9 cellular contexts compared by ENCODE assay signal in the genomic region with DNA sequence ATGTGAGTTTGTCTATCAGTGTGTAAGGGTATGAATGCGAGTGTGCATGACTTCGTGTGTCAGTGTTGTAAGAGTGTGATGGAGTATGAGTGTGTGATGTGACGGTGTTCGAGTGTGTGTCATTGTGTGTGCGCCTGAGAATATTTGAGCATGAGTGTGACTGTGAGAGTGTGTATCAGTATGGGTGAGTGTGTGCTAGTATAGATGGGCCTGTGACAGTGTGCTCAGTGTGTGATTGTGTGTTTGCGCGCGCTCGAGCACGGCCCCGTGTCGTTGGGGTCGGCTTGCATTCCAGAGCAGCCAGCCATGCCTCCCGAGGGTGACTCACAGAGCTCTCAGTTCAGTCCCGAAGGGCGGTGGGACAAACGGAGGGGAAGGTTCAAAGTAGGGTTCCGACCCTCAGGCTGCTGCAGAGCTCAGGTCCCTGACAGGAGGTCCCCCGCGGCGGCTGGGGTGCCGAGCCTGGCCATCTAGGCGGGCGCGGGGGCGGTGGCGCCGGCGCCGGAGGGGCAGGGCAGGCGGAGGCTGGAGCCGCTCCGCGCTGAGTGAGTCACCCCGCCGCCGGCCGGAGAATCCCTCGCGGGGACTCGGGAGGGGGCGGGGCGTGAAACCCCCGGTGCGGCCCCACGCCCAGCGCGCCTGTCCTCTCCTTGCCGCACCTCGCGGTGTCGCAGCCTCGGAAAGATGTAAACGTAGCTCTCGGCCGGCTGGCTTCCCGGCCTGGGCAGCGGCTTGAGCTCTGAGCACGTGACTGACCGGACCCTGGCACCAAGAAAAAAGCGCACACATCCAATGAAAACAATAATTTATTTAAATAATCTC. TPM values are rescaled to one million over a fixed set of nuclear protein-coding genes. Genes with fewer than 3 reads are reported as not detected.
DNase-seq lines count a peak whose midpoint lies in the region; ATAC-seq and TF ChIP-seq lines count a peak whose summit lies in the region.
"Had no signal": no experiment of that assay in that cellular context is flagged by ENCODE, and none has a peak within 500 bp of the region (broad histone marks: within the 10 kb centered on the region; RNA-seq: fewer than 3 reads in every experiment).

No MANE protein-coding gene starts in this region.

- intact Hi-C loops in heart left ventricle (cut with DNase I) = no loop called here
- intact Hi-C loops in cardiac septum (cut with DNase I) = no loop called here

- peaks cover 91 to 100% (median 100%) of the 10 kb centered on the region in 9 donors for H3K27me3 ChIP-seq in heart left ventricle
- no peaks in the 10 kb centered on the region for H3K27me3 ChIP-seq in SJSA1 (replicated peaks)

- H3K4me1 ChIP-seq in heart left ventricle = peaks cover 6 to 93% (median 74%) of the 10 kb centered on the region in 12 donors
- peaks cover 68% of the 10 kb centered on the region for H3K4me1 ChIP-seq in SJSA1 (replicated peaks)

- peaks cover 26 to 71% (median 64%) of the 10 kb centered on the region in 4 donors for H3K4me1 Mint-ChIP-seq in naive thymus-derived CD8-positive, alpha-beta T cell

- peak in 1 of 5 donors; percentile 61 for DNase-seq in heart left ventricle
- DNase-seq in cardiac septum (ENCODE audit: low spot score) = no peak
- peak; percentile 94 to 97 for DNase-seq in SJSA1 (ENCODE audit: low read depth in 1 of 2, low spot score in 2 of 2)
- peak; percentile 79 for DNase-seq in ecto neural progenitor cell (ENCODE audit: low spot score)
- peak in 3 of 10 donors; percentile 21 to 34 (median 27) for DNase-seq in naive thymus-derived CD8-positive, alpha-beta T cell
- DNase-seq in NCI-H2171 treated with DMSO at 0.1 percent for 48 hours (lab: John Stamatoyannopoulos, UW) = no peak
- DNase-seq in hippocampal formation (lab: John Stamatoyannopoulos, UW) = no peak

- POLR2A ChIA-PET in naive thymus-derived CD8-positive, alpha-beta T cell (lab: Charles Lee) = interaction anchor here (1.5 to 1.8 kb wide), 2 partner anchors 11 to 12 kb away, joined by 5 to 7 read pairs; no protein-coding TSS in a partner anchor

- no peak for TF ChIP-seq POLR2A in heart left ventricle (IDR thresholded peaks at IDR 0.05)

- no peaks in the 10 kb centered on the region for H3K9me3 ChIP-seq in heart left ventricle
- no peaks in the 10 kb centered on the region for H3K9me3 ChIP-seq in SJSA1 (replicated peaks)

- H3K36me3 Mint-ChIP-seq in naive thymus-derived CD8-positive, alpha-beta T cell = peaks cover 0 to 8% (median 2%) of the 10 kb centered on the region in 3 donors

- peak overlapping the region in 3 of 10 donors; percentile 5 to 34 (median 25) for H3K27ac Mint-ChIP-seq in naive thymus-derived CD8-positive, alpha-beta T cell

- H3K36me3 ChIP-seq in heart left ventricle (peaks cover 0 to 3% (median 0%) of the 10 kb centered on the region in 9 donors), SJSA1 (no peaks in the 10 kb centered on the region; the same call in 1 of the 2 replicates)

- H3K4me3 ChIP-seq in heart left ventricle (peak overlapping the region in 10 of 12 donors; percentile 3 to 51 (median 22)), SJSA1 (peak overlapping the region; percentile 40)

- H3K4me3 Mint-ChIP-seq in naive thymus-derived CD8-positive, alpha-beta T cell = peak overlapping the region; percentile 26 to 78 (median 44)

- H3K27ac ChIP-seq in heart left ventricle (no peak overlapping the region), SJSA1 (peak overlapping the region; percentile 95)

- 6 to 12% (median 8%) methylated on average over 42 to 61 of the region's 61 CpGs for WGBS in heart left ventricle, 4 donors

- peak in 2 of 4 donors; percentile 24 to 64 for ATAC-seq in heart left ventricle
- no peak for ATAC-seq in naive thymus-derived CD8-positive, alpha-beta T cell
- ATAC-seq in GM18858 (IDR thresholded peaks at IDR 0.05; ENCODE audit: unreplicated experiment) = no peak

- H3K27me3 Mint-ChIP-seq in naive thymus-derived CD8-positive, alpha-beta T cell = peaks cover 37 to 80% (median 49%) of the 10 kb centered on the region in 5 donors

- H3K9me3 Mint-ChIP-seq in naive thymus-derived CD8-positive, alpha-beta T cell = peaks cover 0 to 7% (median 0%) of the 10 kb centered on the region in 9 donors

- no peak for TF ChIP-seq CTCF in heart left ventricle (IDR thresholded peaks at IDR 0.05)

RNA-seq across cellular contexts. Expression of a gene that starts 3.8 kb away (rescaled TPM):
- not detected for total RNA-seq in heart left ventricle
- not detected for polyA plus RNA-seq in heart left ventricle
- total RNA-seq in cardiac septum = not detected
- 0.92 TPM in 1 of 2 replicates, not detected in the other for total RNA-seq in SJSA1 (2014; rRNA removed; shearing (Covaris generic))
- not detected for total RNA-seq in naive thymus-derived CD8-positive, alpha-beta T cell
- not detected for polyA plus RNA-seq in naive thymus-derived CD8-positive, alpha-beta T cell
- total RNA-seq: subcutaneous adipose tissue had no signal

RNA-seq across cellular contexts. Expression of a gene that starts 13.6 kb away (rescaled TPM):
- total RNA-seq in heart left ventricle (under 1 TPM in 1 of 9 donors, not detected in 8; 0.11 TPM), cardiac septum (not detected)
- polyA plus RNA-seq in heart left ventricle = under 1 TPM; 0.18 to 0.19 TPM
- 4.7 and 4.9 TPM in 2 replicates for total RNA-seq in SJSA1 (2014; rRNA removed; shearing (Covaris generic))
- total RNA-seq in naive thymus-derived CD8-positive, alpha-beta T cell = not detected
- polyA plus RNA-seq in naive thymus-derived CD8-positive, alpha-beta T cell = not detected
- total RNA-seq: subcutaneous adipose tissue had no signal

Comparison
In these comparisons a context has a peak if more than half of its experiments do, and no peak if none do; other contexts are left out.
1. DNase-seq: peak in SJSA1 (2 of 2) and ecto neural progenitor cell (single experiment); none in cardiac septum (single experiment), NCI-H2171 treated with DMSO at 0.1 percent for 48 hours (single experiment) and hippocampal formation (0 of 2).